In genomic region chr21:42745511-42746239, GRCh38 we compare ENCODE assay signal across 15 cellular contexts.
DNase-seq lines count a peak whose midpoint lies in the region; ATAC-seq, FAIRE-seq and TF ChIP-seq lines count a peak whose summit lies in the region.
"Had no signal": no experiment of that assay in that cellular context is flagged by ENCODE, and none has a peak within 500 bp of the region (broad histone marks: within the 10 kb centered on the region; RNA-seq: fewer than 3 reads in every experiment).

No MANE protein-coding gene starts in this region.

- peaks cover 31% of the 10 kb centered on the region for H3K4me1 ChIP-seq in left ventricle myocardium inferior
- H3K4me1 ChIP-seq in naive thymus-derived CD4-positive, alpha-beta T cell (ENCODE audit: control insufficient read depth in 2 of 2, insufficient read depth in 2 of 2, low read length in 2 of 2), result peaks cover 19 to 26% of the 10 kb centered on the region in 2 donors
- H3K4me1 ChIP-seq in aorta (ENCODE audit: control insufficient read depth in 1 of 2, insufficient read depth in 2 of 2, low read length in 2 of 2), result no peaks in the 10 kb centered on the region
- H3K4me1 ChIP-seq: right lobe of liver had no signal

- no peak for TF ChIP-seq POLR2A in GM12891 (IDR thresholded peaks at IDR 0.05; ENCODE audit: low read depth, low read length)

- DNase-seq in left ventricle myocardium inferior (no peak), left cardiac atrium (no peak), aorta (peak; percentile 36 to 60), GM12891 (ENCODE audit: insufficient read length, low spot score) (no peak)
- peak in 1 of 9 donors; percentile 5 for DNase-seq in naive thymus-derived CD4-positive, alpha-beta T cell
- DNase-seq: activated gamma-delta T cell, MM.1S had no signal

- H3K9me3 ChIP-seq in left ventricle myocardium inferior (replicated peaks), result no peaks in the 10 kb centered on the region
- H3K9me3 ChIP-seq in naive thymus-derived CD4-positive, alpha-beta T cell (ENCODE audit: control insufficient read depth in 2 of 3, low read length in 3 of 3), result no peaks in the 10 kb centered on the region
- H3K9me3 ChIP-seq in aorta (ENCODE audit: control insufficient read depth, low read length), result no peaks in the 10 kb centered on the region
- H3K9me3 ChIP-seq: right lobe of liver had no signal

- no peaks in the 10 kb centered on the region for H3K27me3 Mint-ChIP-seq in activated T-helper 17 cell treated with anti-CD3 and anti-CD28 coated beads, Interleukin-2, amount 50 U/mL, for 72 hours
- H3K27me3 Mint-ChIP-seq in naive thymus-derived CD4-positive, alpha-beta T cell, result no peaks in the 10 kb centered on the region
- H3K27me3 Mint-ChIP-seq: natural killer cell treated with Interleukin-12 subunit alpha and Interleukin-12 subunit beta and Interleukin-15 and Interleukin-18, amount 100 ng/mL, for 72 hours had no signal

- peak overlapping the region; percentile 76 for H3K4me3 Mint-ChIP-seq in activated T-helper 17 cell treated with anti-CD3 and anti-CD28 coated beads, Interleukin-2, amount 50 U/mL, for 72 hours
- peak overlapping the region in 9 of 10 donors; percentile 72 to 90 (median 81) for H3K4me3 Mint-ChIP-seq in naive thymus-derived CD4-positive, alpha-beta T cell

- no peaks in the 10 kb centered on the region for H3K36me3 ChIP-seq in left ventricle myocardium inferior
- H3K36me3 ChIP-seq in naive thymus-derived CD4-positive, alpha-beta T cell (ENCODE audit: control insufficient read depth in 2 of 3, insufficient read depth in 3 of 3, low read length in 3 of 3), result no peaks in the 10 kb centered on the region
- no peaks in the 10 kb centered on the region for H3K36me3 ChIP-seq in aorta (ENCODE audit: control insufficient read depth in 1 of 2, insufficient read depth in 2 of 2, low read length in 1 of 2)
- H3K36me3 ChIP-seq: right lobe of liver had no signal

- H3K27me3 ChIP-seq in left ventricle myocardium inferior (ENCODE audit: low read depth), result peaks cover 4% of the 10 kb centered on the region
- no peaks in the 10 kb centered on the region for H3K27me3 ChIP-seq in naive thymus-derived CD4-positive, alpha-beta T cell (ENCODE audit: control insufficient read depth in 2 of 2, insufficient read depth in 2 of 2, low read length in 2 of 2)
- no peaks in the 10 kb centered on the region for H3K27me3 ChIP-seq in aorta (ENCODE audit: control insufficient read depth in 1 of 2, insufficient read depth in 2 of 2, low read length in 1 of 2)
- H3K27me3 ChIP-seq: right lobe of liver had no signal

- intact Hi-C loops in left ventricle myocardium inferior (cut with micrococcal nuclease) (no loop called here), left cardiac atrium (cut with DNase I) (no loop called here), aorta (cut with DNase I) (no loop called here)
- intact Hi-C loops in naive thymus-derived CD4-positive, alpha-beta T cell (cut with micrococcal nuclease), result loop anchor here (1.0 to 10.0 kb wide), 7 partner anchors 37 to 91 kb away; no protein-coding TSS in a partner anchor

- no peaks in the 10 kb centered on the region for H3K9me3 Mint-ChIP-seq in activated T-helper 17 cell treated with anti-CD3 and anti-CD28 coated beads, Interleukin-2, amount 50 U/mL, for 72 hours
- H3K9me3 Mint-ChIP-seq in naive thymus-derived CD4-positive, alpha-beta T cell, result no peaks in the 10 kb centered on the region
- H3K9me3 Mint-ChIP-seq: natural killer cell treated with Interleukin-12 subunit alpha and Interleukin-12 subunit beta and Interleukin-15 and Interleukin-18, amount 100 ng/mL, for 72 hours had no signal

- H3K27ac ChIP-seq in left ventricle myocardium inferior (replicated peaks) (peak overlapping the region; percentile 53), aorta (ENCODE audit: low read depth in 1 of 2, low read length in 2 of 2) (no peak overlapping the region)
- peak overlapping the region; percentile 63 for H3K27ac ChIP-seq in naive thymus-derived CD4-positive, alpha-beta T cell (ENCODE audit: low read depth, low read length)

- 93 to 95% methylated on average over 22 of the region's 22 CpGs for WGBS in aorta, 2 donors

- H3K4me3 ChIP-seq in left ventricle myocardium inferior, result no peak overlapping the region
- peak overlapping the region; percentile 36 for H3K4me3 ChIP-seq in naive thymus-derived CD4-positive, alpha-beta T cell (ENCODE audit: low read length)
- no peak overlapping the region for H3K4me3 ChIP-seq in aorta (ENCODE audit: low read length in 2 of 2)
- H3K4me3 ChIP-seq: right lobe of liver had no signal

- TF ChIP-seq CTCF in left ventricle myocardium inferior (IDR thresholded peaks at IDR 0.05; ENCODE audit: borderline replicate concordance), result no peak

- no peak for FAIRE-seq in GM12891 (lab: Jason Lieb, UNC)
- FAIRE-seq: endothelial cell of umbilical vein, G401.6, GM19239 had no signal

- POLR2A ChIA-PET in naive thymus-derived CD4-positive, alpha-beta T cell (lab: Charles Lee), result interaction anchor here (0.7 to 4.3 kb wide), 6 partner anchors 9 to 129 kb away, joined by 3 to 37 read pairs (median 8); no protein-coding TSS in a partner anchor

- CTCF ChIA-PET in naive thymus-derived CD4-positive, alpha-beta T cell (lab: Charles Lee), result no interaction called here

- H3K4me1 Mint-ChIP-seq in activated T-helper 17 cell treated with anti-CD3 and anti-CD28 coated beads, Interleukin-2, amount 50 U/mL, for 72 hours, result peaks cover 12% of the 10 kb centered on the region
- peaks cover 18 to 46% (median 32%) of the 10 kb centered on the region in 7 donors for H3K4me1 Mint-ChIP-seq in naive thymus-derived CD4-positive, alpha-beta T cell

- no peaks in the 10 kb centered on the region for H3K36me3 Mint-ChIP-seq in activated T-helper 17 cell treated with anti-CD3 and anti-CD28 coated beads, Interleukin-2, amount 50 U/mL, for 72 hours (ENCODE audit: low read depth)
- peaks cover 0 to 9% (median 6%) of the 10 kb centered on the region in 5 donors for H3K36me3 Mint-ChIP-seq in naive thymus-derived CD4-positive, alpha-beta T cell
- H3K36me3 Mint-ChIP-seq: natural killer cell treated with Interleukin-12 subunit alpha and Interleukin-12 subunit beta and Interleukin-15 and Interleukin-18, amount 100 ng/mL, for 72 hours had no signal

- no peak for ATAC-seq in left cardiac atrium
- no peak for ATAC-seq in activated T-helper 17 cell treated with anti-CD3 and anti-CD28 coated beads, Interleukin-2, amount 50 U/mL, for 72 hours (replicated peaks)
- ATAC-seq in naive thymus-derived CD4-positive, alpha-beta T cell, result no peak
- no peak for ATAC-seq in aorta (ENCODE audit: low FRiP score)
- ATAC-seq in HG02973 (IDR thresholded peaks at IDR 0.05; ENCODE audit: unreplicated experiment), result no peak
- no peak for ATAC-seq in HG03439 (IDR thresholded peaks at IDR 0.05; ENCODE audit: unreplicated experiment)

- peak overlapping the region; percentile 92 for H3K27ac Mint-ChIP-seq in activated T-helper 17 cell treated with anti-CD3 and anti-CD28 coated beads, Interleukin-2, amount 50 U/mL, for 72 hours
- peak overlapping the region; percentile 96 to 100 (median 98) for H3K27ac Mint-ChIP-seq in naive thymus-derived CD4-positive, alpha-beta T cell

TF ChIP-seq in GM12891, 5 proteins besides CTCF, POLR2A, EP300 and RAD21:
- TF ChIP-seq POU2F2 (IDR thresholded peaks at IDR 0.05; ENCODE audit: low read depth, low read length) (no peak), SPI1 (IDR thresholded peaks at IDR 0.05; ENCODE audit: low read depth, low read length) (no peak), PAX5 (IDR thresholded peaks at IDR 0.05; ENCODE audit: insufficient read depth, low read length, severe bottlenecking) (no peak), POLR2AphosphoS5 (IDR thresholded peaks at IDR 0.05; ENCODE audit: low read depth, low read length) (no peak), TAF1 (IDR thresholded peaks at IDR 0.05; ENCODE audit: low read depth, low read length) (no peak)

Comparison
In these comparisons a context has a peak if more than half of its experiments do, and no peak if none do; other contexts are left out.
1. DNase-seq: peak in aorta (2 of 2); none in left ventricle myocardium inferior (single experiment), left cardiac atrium (single experiment) and GM12891 (single experiment).
2. H3K27ac ChIP-seq: peak in left ventricle myocardium inferior (single experiment) and naive thymus-derived CD4-positive, alpha-beta T cell (single experiment); none in aorta (0 of 2).
3. intact Hi-C loops: an anchor here in naive thymus-derived CD4-positive, alpha-beta T cell (1.0 to 10.0 kb wide); none called in left ventricle myocardium inferior, left cardiac atrium and aorta.